Comparison of ENCODE assay signal across 1 cellular context in genomic region chr7:105880571-105881330, GRCh38.
TF ChIP-seq lines count a peak whose summit lies in the region.

No MANE protein-coding gene starts in this region.

TF ChIP-seq in GM23338, 12 proteins besides CTCF, POLR2A, EP300 and RAD21 (continued from another document):
- TF ChIP-seq NANOG (IDR thresholded peaks at IDR 0.05; ENCODE audit: borderline replicate concordance) (no peak), JUNB (IDR thresholded peaks at IDR 0.05; ENCODE audit: unreplicated experiment) (no peak), ZNF331 (CRISPR knock-in tag; IDR thresholded peaks at IDR 0.05; ENCODE audit: low read depth) (no peak), EZH2phosphoT487 (IDR thresholded peaks at IDR 0.05; ENCODE audit: unreplicated experiment) (no peak), POLR2AphosphoS5 (IDR thresholded peaks at IDR 0.05; ENCODE audit: low read depth) (no peak), ETS1 (IDR thresholded peaks at IDR 0.05) (no peak), STAT1 (IDR thresholded peaks at IDR 0.05; ENCODE audit: unreplicated experiment) (no peak), ZNF462 (CRISPR knock-in tag; IDR thresholded peaks at IDR 0.05) (no peak), CREB1 (CRISPR knock-in tag; IDR thresholded peaks at IDR 0.05; ENCODE audit: low read depth) (no peak), EZH2 (IDR thresholded peaks at IDR 0.05; ENCODE audit: low read depth, unreplicated experiment) (no peak)
